ENCODE assay signal across 36 cellular contexts in the genomic region with DNA sequence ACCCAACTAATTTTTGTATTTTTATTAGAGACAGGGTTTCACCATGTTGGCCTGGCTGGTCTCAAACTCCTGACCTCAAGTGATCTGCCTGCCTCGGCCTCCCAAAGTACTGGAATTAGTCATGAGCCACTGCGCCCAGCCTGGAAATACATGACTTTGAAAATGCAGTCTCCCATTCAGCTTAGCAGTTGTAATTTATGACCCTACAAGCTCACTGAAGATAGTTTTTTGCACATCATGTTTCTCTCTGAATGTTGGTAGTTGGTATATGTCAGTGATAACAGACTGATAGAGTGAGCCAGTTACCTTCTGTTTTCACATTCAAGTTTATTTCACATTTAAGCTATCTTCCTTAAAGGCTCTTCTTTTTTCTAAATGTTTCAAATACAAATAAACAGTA.
"Had no signal": no experiment of that assay in that cellular context is flagged by ENCODE, and none has a peak within 500 bp of the region (broad histone marks: within the 10 kb centered on the region; RNA-seq: fewer than 3 reads in every experiment).

No MANE protein-coding gene starts in this region.

- DNase-seq: Karpas-422, Kasumi-1, MG63, MM.1S, MV-4-11, NCI-H1048, NCI-H1092, NCI-H1092 treated with DMSO at 0.1 percent for 48 hours, NCI-H1105, NCI-H1105 treated with DMSO at 0.1 percent for 48 hours, NCI-H1417, NCI-H1417 treated with DMSO at 0.1 percent for 48 hours, NCI-H1436, NCI-H1436 treated with DMSO at 0.1 percent for 48 hours, NCI-H146, NCI-H1694, NCI-H1694 treated with DMSO at 0.1 percent for 48 hours, NCI-H187, NCI-H187 treated with DMSO at 0.1 percent for 48 hours, NCI-H1930, NCI-H2029, NCI-H2029 treated with DMSO at 0.1 percent for 48 hours, NCI-H2081, NCI-H2081 treated with DMSO at 0.1 percent for 48 hours, NCI-H2107, NCI-H2171, NCI-H2171 treated with DMSO at 0.1 percent for 48 hours, NCI-H2227 treated with DMSO at 0.1 percent for 48 hours, NCI-H226, NCI-H345, NCI-H446, NCI-H446 treated with DMSO at 0.1 percent for 48 hours, NCI-H510A, NCI-H510A treated with DMSO at 0.1 percent for 48 hours, NCI-H524, NCI-H524 treated with DMSO at 0.1 percent for 48 hours had no signal

- H3K36me3 ChIP-seq: MG63 had no signal

- H3K4me3 ChIP-seq: MG63 had no signal

- H3K27me3 ChIP-seq: MG63 had no signal
